Comparison of ENCODE assay signal across 1 cellular context in genomic region chr17:79028496-79029326, GRCh38.
TF ChIP-seq lines count a peak whose summit lies in the region.

No MANE protein-coding gene starts in this region.

TF ChIP-seq in endothelial cell of umbilical vein, 7 proteins besides CTCF, POLR2A, EP300 and RAD21:
- TF ChIP-seq POLR2AphosphoS5 (IDR thresholded peaks at IDR 0.05; ENCODE audit: insufficient read depth, low read depth, low read length) (no peak), GATA2 (IDR thresholded peaks at IDR 0.05; ENCODE audit: insufficient read depth, insufficient read length, low read depth, low read length) (no peak), EZH2 (IDR thresholded peaks at IDR 0.05; ENCODE audit: borderline replicate concordance, low read depth, low read length, severe bottlenecking) (no peak), FOS (IDR thresholded peaks at IDR 0.05; ENCODE audit: borderline replicate concordance, insufficient read depth, low read length) (no peak), MAX (IDR thresholded peaks at IDR 0.05; ENCODE audit: insufficient read depth, insufficient read length) (no peak), JUN (IDR thresholded peaks at IDR 0.05; ENCODE audit: borderline replicate concordance, insufficient read depth, insufficient read length, low read depth) (no peak), MYC (IDR thresholded peaks at IDR 0.05; ENCODE audit: low read depth, low read length) (no peak)
